ENCODE assay signal across 1 cellular context in the genomic region with DNA sequence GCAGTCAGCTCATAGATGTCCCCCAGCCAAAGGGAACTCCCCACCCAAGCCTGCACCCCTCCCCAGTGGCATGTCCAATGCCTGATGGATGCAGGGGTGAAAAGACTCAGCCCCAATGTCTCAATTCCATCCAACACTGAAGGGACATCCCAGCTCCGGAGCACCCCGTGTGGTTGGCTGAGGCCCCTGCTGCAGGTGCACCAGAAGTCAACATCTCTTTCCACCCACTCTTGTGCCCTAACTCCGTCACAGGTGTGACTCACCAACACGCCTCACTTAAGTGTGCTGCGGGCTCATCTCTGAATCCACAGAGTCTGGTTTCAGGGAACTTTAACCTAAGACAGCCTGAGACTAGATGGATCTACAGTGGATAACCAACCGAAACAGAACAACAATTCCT.
TF ChIP-seq lines count a peak whose summit lies in the region.

No MANE protein-coding gene starts in this region.

TF ChIP-seq in WTC11, 78 proteins besides CTCF, POLR2A, EP300 and RAD21 (continued from another document):
- TF ChIP-seq, protein P1, sequence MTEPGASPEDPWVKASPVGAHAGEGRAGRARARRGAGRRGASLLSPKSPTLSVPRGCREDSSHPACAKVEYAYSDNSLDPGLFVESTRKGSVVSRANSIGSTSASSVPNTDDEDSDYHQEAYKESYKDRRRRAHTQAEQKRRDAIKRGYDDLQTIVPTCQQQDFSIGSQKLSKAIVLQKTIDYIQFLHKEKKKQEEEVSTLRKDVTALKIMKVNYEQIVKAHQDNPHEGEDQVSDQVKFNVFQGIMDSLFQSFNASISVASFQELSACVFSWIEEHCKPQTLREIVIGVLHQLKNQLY (CRISPR knock-in tag; IDR thresholded peaks at IDR 0.05): no peak
- TF ChIP-seq, protein P2, sequence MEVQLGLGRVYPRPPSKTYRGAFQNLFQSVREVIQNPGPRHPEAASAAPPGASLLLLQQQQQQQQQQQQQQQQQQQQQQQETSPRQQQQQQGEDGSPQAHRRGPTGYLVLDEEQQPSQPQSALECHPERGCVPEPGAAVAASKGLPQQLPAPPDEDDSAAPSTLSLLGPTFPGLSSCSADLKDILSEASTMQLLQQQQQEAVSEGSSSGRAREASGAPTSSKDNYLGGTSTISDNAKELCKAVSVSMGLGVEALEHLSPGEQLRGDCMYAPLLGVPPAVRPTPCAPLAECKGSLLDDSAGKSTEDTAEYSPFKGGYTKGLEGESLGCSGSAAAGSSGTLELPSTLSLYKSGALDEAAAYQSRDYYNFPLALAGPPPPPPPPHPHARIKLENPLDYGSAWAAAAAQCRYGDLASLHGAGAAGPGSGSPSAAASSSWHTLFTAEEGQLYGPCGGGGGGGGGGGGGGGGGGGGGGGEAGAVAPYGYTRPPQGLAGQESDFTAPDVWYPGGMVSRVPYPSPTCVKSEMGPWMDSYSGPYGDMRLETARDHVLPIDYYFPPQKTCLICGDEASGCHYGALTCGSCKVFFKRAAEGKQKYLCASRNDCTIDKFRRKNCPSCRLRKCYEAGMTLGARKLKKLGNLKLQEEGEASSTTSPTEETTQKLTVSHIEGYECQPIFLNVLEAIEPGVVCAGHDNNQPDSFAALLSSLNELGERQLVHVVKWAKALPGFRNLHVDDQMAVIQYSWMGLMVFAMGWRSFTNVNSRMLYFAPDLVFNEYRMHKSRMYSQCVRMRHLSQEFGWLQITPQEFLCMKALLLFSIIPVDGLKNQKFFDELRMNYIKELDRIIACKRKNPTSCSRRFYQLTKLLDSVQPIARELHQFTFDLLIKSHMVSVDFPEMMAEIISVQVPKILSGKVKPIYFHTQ (CRISPR knock-in tag; IDR thresholded peaks at IDR 0.05): no peak
- TF ChIP-seq ZNF232 (CRISPR knock-in tag; IDR thresholded peaks at IDR 0.05) (no peak), FOXP1 (CRISPR knock-in tag; IDR thresholded peaks at IDR 0.05; ENCODE audit: borderline replicate concordance) (no peak), ZNF396 (CRISPR knock-in tag; IDR thresholded peaks at IDR 0.05; ENCODE audit: borderline replicate concordance) (no peak), CREM (CRISPR knock-in tag; IDR thresholded peaks at IDR 0.05) (no peak), ZNF317 (CRISPR knock-in tag; IDR thresholded peaks at IDR 0.05; ENCODE audit: borderline replicate concordance, low read depth) (no peak), ESRRA (CRISPR knock-in tag; IDR thresholded peaks at IDR 0.05; ENCODE audit: borderline replicate concordance) (no peak), IRF2 (CRISPR knock-in tag; IDR thresholded peaks at IDR 0.05; ENCODE audit: borderline replicate concordance, low read depth) (no peak), KAT7 (CRISPR knock-in tag; IDR thresholded peaks at IDR 0.05; ENCODE audit: borderline replicate concordance) (no peak)
- TF ChIP-seq, protein P3, sequence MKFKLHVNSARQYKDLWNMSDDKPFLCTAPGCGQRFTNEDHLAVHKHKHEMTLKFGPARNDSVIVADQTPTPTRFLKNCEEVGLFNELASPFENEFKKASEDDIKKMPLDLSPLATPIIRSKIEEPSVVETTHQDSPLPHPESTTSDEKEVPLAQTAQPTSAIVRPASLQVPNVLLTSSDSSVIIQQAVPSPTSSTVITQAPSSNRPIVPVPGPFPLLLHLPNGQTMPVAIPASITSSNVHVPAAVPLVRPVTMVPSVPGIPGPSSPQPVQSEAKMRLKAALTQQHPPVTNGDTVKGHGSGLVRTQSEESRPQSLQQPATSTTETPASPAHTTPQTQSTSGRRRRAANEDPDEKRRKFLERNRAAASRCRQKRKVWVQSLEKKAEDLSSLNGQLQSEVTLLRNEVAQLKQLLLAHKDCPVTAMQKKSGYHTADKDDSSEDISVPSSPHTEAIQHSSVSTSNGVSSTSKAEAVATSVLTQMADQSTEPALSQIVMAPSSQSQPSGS (CRISPR knock-in tag; IDR thresholded peaks at IDR 0.05; ENCODE audit: borderline replicate concordance, low read depth): no peak
- TF ChIP-seq, protein P4, sequence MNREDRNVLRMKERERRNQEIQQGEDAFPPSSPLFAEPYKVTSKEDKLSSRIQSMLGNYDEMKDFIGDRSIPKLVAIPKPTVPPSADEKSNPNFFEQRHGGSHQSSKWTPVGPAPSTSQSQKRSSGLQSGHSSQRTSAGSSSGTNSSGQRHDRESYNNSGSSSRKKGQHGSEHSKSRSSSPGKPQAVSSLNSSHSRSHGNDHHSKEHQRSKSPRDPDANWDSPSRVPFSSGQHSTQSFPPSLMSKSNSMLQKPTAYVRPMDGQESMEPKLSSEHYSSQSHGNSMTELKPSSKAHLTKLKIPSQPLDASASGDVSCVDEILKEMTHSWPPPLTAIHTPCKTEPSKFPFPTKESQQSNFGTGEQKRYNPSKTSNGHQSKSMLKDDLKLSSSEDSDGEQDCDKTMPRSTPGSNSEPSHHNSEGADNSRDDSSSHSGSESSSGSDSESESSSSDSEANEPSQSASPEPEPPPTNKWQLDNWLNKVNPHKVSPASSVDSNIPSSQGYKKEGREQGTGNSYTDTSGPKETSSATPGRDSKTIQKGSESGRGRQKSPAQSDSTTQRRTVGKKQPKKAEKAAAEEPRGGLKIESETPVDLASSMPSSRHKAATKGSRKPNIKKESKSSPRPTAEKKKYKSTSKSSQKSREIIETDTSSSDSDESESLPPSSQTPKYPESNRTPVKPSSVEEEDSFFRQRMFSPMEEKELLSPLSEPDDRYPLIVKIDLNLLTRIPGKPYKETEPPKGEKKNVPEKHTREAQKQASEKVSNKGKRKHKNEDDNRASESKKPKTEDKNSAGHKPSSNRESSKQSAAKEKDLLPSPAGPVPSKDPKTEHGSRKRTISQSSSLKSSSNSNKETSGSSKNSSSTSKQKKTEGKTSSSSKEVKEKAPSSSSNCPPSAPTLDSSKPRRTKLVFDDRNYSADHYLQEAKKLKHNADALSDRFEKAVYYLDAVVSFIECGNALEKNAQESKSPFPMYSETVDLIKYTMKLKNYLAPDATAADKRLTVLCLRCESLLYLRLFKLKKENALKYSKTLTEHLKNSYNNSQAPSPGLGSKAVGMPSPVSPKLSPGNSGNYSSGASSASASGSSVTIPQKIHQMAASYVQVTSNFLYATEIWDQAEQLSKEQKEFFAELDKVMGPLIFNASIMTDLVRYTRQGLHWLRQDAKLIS (CRISPR knock-in tag; IDR thresholded peaks at IDR 0.05; ENCODE audit: borderline replicate concordance): no peak
- TF ChIP-seq, protein P5, sequence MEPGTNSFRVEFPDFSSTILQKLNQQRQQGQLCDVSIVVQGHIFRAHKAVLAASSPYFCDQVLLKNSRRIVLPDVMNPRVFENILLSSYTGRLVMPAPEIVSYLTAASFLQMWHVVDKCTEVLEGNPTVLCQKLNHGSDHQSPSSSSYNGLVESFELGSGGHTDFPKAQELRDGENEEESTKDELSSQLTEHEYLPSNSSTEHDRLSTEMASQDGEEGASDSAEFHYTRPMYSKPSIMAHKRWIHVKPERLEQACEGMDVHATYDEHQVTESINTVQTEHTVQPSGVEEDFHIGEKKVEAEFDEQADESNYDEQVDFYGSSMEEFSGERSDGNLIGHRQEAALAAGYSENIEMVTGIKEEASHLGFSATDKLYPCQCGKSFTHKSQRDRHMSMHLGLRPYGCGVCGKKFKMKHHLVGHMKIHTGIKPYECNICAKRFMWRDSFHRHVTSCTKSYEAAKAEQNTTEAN (CRISPR knock-in tag; IDR thresholded peaks at IDR 0.05): no peak
- TF ChIP-seq, protein P6, sequence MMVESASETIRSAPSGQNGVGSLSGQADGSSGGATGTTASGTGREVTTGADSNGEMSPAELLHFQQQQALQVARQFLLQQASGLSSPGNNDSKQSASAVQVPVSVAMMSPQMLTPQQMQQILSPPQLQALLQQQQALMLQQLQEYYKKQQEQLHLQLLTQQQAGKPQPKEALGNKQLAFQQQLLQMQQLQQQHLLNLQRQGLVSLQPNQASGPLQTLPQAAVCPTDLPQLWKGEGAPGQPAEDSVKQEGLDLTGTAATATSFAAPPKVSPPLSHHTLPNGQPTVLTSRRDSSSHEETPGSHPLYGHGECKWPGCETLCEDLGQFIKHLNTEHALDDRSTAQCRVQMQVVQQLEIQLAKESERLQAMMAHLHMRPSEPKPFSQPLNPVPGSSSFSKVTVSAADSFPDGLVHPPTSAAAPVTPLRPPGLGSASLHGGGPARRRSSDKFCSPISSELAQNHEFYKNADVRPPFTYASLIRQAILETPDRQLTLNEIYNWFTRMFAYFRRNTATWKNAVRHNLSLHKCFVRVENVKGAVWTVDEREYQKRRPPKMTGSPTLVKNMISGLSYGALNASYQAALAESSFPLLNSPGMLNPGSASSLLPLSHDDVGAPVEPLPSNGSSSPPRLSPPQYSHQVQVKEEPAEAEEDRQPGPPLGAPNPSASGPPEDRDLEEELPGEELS (CRISPR knock-in tag; IDR thresholded peaks at IDR 0.05): no peak
